8 cellular contexts compared by ENCODE assay signal in the genomic region with DNA sequence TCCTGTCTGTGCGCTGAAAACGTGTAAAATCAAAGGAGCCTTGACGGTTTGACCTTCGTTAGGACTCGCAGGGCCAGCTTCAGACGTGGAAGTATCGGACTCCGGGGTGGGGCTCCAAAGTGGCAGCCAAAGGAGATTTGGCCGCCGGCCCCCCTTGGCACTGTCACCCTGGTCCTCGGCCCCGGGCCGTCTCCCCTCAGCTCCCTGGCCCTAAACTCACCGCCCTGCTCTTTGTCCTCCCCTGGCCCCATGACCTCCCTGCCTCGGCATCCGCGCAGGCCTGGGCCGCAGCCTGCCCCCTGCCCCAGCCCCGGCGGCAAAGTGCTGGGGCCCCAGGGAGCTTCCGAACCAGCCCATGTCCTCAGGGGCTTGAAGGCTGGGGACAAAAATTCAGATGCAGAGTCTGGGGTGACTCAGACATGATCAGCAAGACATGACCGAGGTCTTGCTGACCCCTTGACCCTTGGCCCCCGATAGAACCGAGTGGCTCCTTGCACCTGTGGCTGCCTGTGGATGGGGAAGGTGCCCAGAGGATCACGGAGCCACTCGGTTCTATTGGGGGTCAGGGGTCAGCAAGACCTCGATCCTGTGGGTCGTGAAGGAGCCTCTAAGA. TPM values are rescaled to one million over a fixed set of nuclear protein-coding genes. Genes with fewer than 3 reads are reported as not detected.
DNase-seq lines count a peak whose midpoint lies in the region; ATAC-seq and TF ChIP-seq lines count a peak whose summit lies in the region.

No MANE protein-coding gene starts in this region.

- H3K9me3 ChIP-seq in ectodermal cell (ENCODE audit: control insufficient read depth, low read length) (no peaks in the 10 kb centered on the region), muscle layer of colon (ENCODE audit: low read length) (no peaks in the 10 kb centered on the region)

- no peaks in the 10 kb centered on the region for H3K27me3 ChIP-seq in ACC112 (ENCODE audit: insufficient read depth, low read length)
- H3K27me3 ChIP-seq in KMS-11 (ENCODE audit: insufficient read depth, low read depth), result no peaks in the 10 kb centered on the region
- peaks cover 15% of the 10 kb centered on the region for H3K27me3 ChIP-seq in ectodermal cell (ENCODE audit: control insufficient read depth, insufficient read depth, low read length, poor library complexity, severe bottlenecking)
- H3K27me3 ChIP-seq in muscle layer of colon (ENCODE audit: control insufficient read depth in 1 of 2, insufficient read depth in 2 of 2, low read length in 2 of 2), result peaks cover 0 to 4% of the 10 kb centered on the region in 2 donors

- H2AFZ ChIP-seq in ACC112 (ENCODE audit: low read length, unreplicated experiment), result peak overlapping the region; percentile 14
- H2AFZ ChIP-seq in KMS-11 (ENCODE audit: low read depth), result peak overlapping the region; percentile 41; the same call in 1 of the 2 replicates

- H3K4me3 ChIP-seq in ACC112 (ENCODE audit: low read depth, low read length) (peak overlapping the region; percentile 95), KMS-11 (IDR thresholded peaks at IDR 0.05; ENCODE audit: insufficient read depth, low read depth, low read length) (no peak overlapping the region), ectodermal cell (ENCODE audit: insufficient read depth, low read depth, low read length) (peak overlapping the region; percentile 50), muscle layer of colon (ENCODE audit: low read depth in 1 of 2, low read length in 2 of 2) (peak overlapping the region; percentile 59)

- no peak for TF ChIP-seq CTCF in KMS-11 (conservative IDR thresholded peaks at IDR 0.05; ENCODE audit: low read depth, low read length)

- H3K79me2 ChIP-seq in ACC112 (ENCODE audit: control insufficient read depth, insufficient read depth, low read length, unreplicated experiment), result peaks cover 28% of the 10 kb centered on the region
- no peaks in the 10 kb centered on the region for H3K79me2 ChIP-seq in KMS-11 (ENCODE audit: insufficient read depth, low read depth)

- H4K20me1 ChIP-seq in KMS-11 (ENCODE audit: insufficient read depth), result no peaks in the 10 kb centered on the region

- DNase-seq in stimulated activated CD4-positive, alpha-beta T cell treated with anti-CD3 and anti-CD28 coated beads, Interleukin-4, amount 100 ng/mL, for 24 hours, result no peak
- DNase-seq in HuH-7 (ENCODE audit: low spot score) (no peak), G401 (ENCODE audit: low spot score) (no peak)

- H3K4me1 ChIP-seq in ACC112 (ENCODE audit: control insufficient read depth, insufficient read depth, low read length, unreplicated experiment) (peaks cover 20% of the 10 kb centered on the region), KMS-11 (ENCODE audit: low read depth, poor library complexity, severe bottlenecking) (peaks cover 3% of the 10 kb centered on the region), ectodermal cell (ENCODE audit: control insufficient read depth, insufficient read depth, low read length) (peaks cover 33% of the 10 kb centered on the region), muscle layer of colon (ENCODE audit: insufficient read depth, low read length) (peaks cover 10% of the 10 kb centered on the region)

- peak overlapping the region; percentile 94 for H3K4me2 ChIP-seq in KMS-11

- no peak for ATAC-seq in HG03521 (IDR thresholded peaks at IDR 0.05; ENCODE audit: unreplicated experiment)

- no peaks in the 10 kb centered on the region for H3K36me3 ChIP-seq in ACC112 (ENCODE audit: insufficient read depth, low read length)
- no peaks in the 10 kb centered on the region for H3K36me3 ChIP-seq in KMS-11 (ENCODE audit: insufficient read depth)
- no peaks in the 10 kb centered on the region for H3K36me3 ChIP-seq in ectodermal cell (ENCODE audit: control insufficient read depth, insufficient read depth, low read length)
- no peaks in the 10 kb centered on the region for H3K36me3 ChIP-seq in muscle layer of colon (ENCODE audit: insufficient read depth, low read length)

- H3K9ac ChIP-seq in KMS-11, result peak overlapping the region; percentile 52; the same call in 1 of the 2 replicates
- peak overlapping the region; percentile 41 for H3K9ac ChIP-seq in muscle layer of colon (ENCODE audit: low read length)

- 68 to 71% methylated on average over 28 of the region's 28 CpGs for WGBS in ectodermal cell, 2 experiments

- H3K27ac ChIP-seq in ACC112 (ENCODE audit: low read depth, low read length) (peak overlapping the region; percentile 55), KMS-11 (no peak overlapping the region), ectodermal cell (ENCODE audit: insufficient read depth, low read depth, low read length, poor library complexity, severe bottlenecking) (no peak overlapping the region), muscle layer of colon (ENCODE audit: low read depth, low read length) (no peak overlapping the region)

- in situ Hi-C loops in G401 (cut with HindIII; ENCODE audit: low sequenced_read_pairs), result no loop called here

RNA-seq across cellular contexts. Expression of a gene that starts 6.9 kb away (rescaled TPM):
- polyA plus RNA-seq in ectodermal cell (2013, experiment 1 of 4), result 31.3 TPM
- polyA plus RNA-seq in ectodermal cell (2013, experiment 2 of 4), result 31.5 TPM
- polyA plus RNA-seq in ectodermal cell (2013, experiment 3 of 4), result 23.2 TPM
- polyA plus RNA-seq in ectodermal cell (2013, experiment 4 of 4), result 24.9 TPM
- 34.8 and 39.3 TPM in 2 replicates for total RNA-seq in G401 (2014; rRNA removed; shearing (Covaris generic))

RNA-seq across cellular contexts. Expression of a gene that starts 8.6 kb away (rescaled TPM):
- polyA plus RNA-seq in ectodermal cell (2013, experiment 1 of 4), result 10.0 TPM
- polyA plus RNA-seq in ectodermal cell (2013, experiment 2 of 4), result 9.9 TPM
- polyA plus RNA-seq in ectodermal cell (2013, experiment 3 of 4), result 10.7 TPM
- 11.4 TPM for polyA plus RNA-seq in ectodermal cell (2013, experiment 4 of 4)
- 43.1 and 107 TPM in 2 replicates for total RNA-seq in G401 (2014; rRNA removed; shearing (Covaris generic))

RNA-seq across cellular contexts. Expression of a gene that starts 8.8 kb away (rescaled TPM):
- polyA plus RNA-seq in ectodermal cell (2013, experiment 1 of 4), result 1.5 TPM
- polyA plus RNA-seq in ectodermal cell (2013, experiment 2 of 4), result 0.98 TPM
- 1.7 TPM for polyA plus RNA-seq in ectodermal cell (2013, experiment 3 of 4)
- polyA plus RNA-seq in ectodermal cell (2013, experiment 4 of 4), result 1.9 TPM
- 2.0 and 2.1 TPM in 2 replicates for total RNA-seq in G401 (2014; rRNA removed; shearing (Covaris generic))

RNA-seq across cellular contexts. Expression of a gene that starts 32.1 kb away (rescaled TPM):
- 1.7 TPM for polyA plus RNA-seq in ectodermal cell (2013, experiment 1 of 4)
- 1.8 TPM for polyA plus RNA-seq in ectodermal cell (2013, experiment 2 of 4)
- polyA plus RNA-seq in ectodermal cell (2013, experiment 3 of 4), result 1.6 TPM
- 1.8 TPM for polyA plus RNA-seq in ectodermal cell (2013, experiment 4 of 4)
- total RNA-seq in G401 (2014; rRNA removed; shearing (Covaris generic)), result 0.03 and 1.0 TPM in 2 replicates

RNA-seq across cellular contexts. Expression of a gene that starts 34.0 kb away (rescaled TPM):
- polyA plus RNA-seq in ectodermal cell (2013, experiment 1 of 4), result 58.3 TPM
- polyA plus RNA-seq in ectodermal cell (2013, experiment 2 of 4), result 47.5 TPM
- polyA plus RNA-seq in ectodermal cell (2013, experiment 3 of 4), result 31.8 TPM
- polyA plus RNA-seq in ectodermal cell (2013, experiment 4 of 4), result 40.1 TPM
- total RNA-seq in G401 (2014; rRNA removed; shearing (Covaris generic)), result 51.7 and 60.1 TPM in 2 replicates
